Comparison of ENCODE assay signal across 18 cellular contexts in genomic region chr4:21192367-21192766, GRCh38.
"Had no signal": no experiment of that assay in that cellular context is flagged by ENCODE, and none has a peak within 500 bp of the region (broad histone marks: within the 10 kb centered on the region; RNA-seq: fewer than 3 reads in every experiment).

No MANE protein-coding gene starts in this region.

- ATAC-seq: effector memory CD8-positive, alpha-beta T cell; left ventricle myocardium superior; mucosa of descending colon; right lobe of liver had no signal

- H3K36me3 Mint-ChIP-seq: activated naive CD8-positive, alpha-beta T cell; memory B cell; naive B cell had no signal

- H3K27me3 ChIP-seq: ovary, right lobe of liver, stomach had no signal

- H3K27ac Mint-ChIP-seq: activated naive CD8-positive, alpha-beta T cell; effector memory CD8-positive, alpha-beta T cell; memory B cell; naive B cell had no signal

- H3K4me1 Mint-ChIP-seq: memory B cell, naive B cell had no signal

- H3K4me1 ChIP-seq: right lobe of liver, stomach had no signal

- H3K9me3 Mint-ChIP-seq: effector memory CD8-positive, alpha-beta T cell had no signal

- H3K4me3 ChIP-seq: mucosa of descending colon, ovary, right lobe of liver, stomach had no signal

- H3K27ac ChIP-seq: epithelial cell of prostate, ovary, right lobe of liver, stomach, WERI-Rb-1 had no signal

- H3K9me3 ChIP-seq: mucosa of descending colon, ovary, right lobe of liver, stomach had no signal

- DNase-seq: activated CD4-positive, alpha-beta T cell treated with anti-CD3 and anti-CD28 coated beads for 1 hour; amniotic stem cell; effector memory CD8-positive, alpha-beta T cell; foreskin melanocyte; head of caudate nucleus; left ventricle myocardium superior; mucosa of descending colon; naive B cell; ovary; right lobe of liver; small intestine; stimulated activated CD4-positive, alpha-beta T cell treated with anti-CD3 and anti-CD28 coated beads, Interleukin-4, amount 100 ng/mL, for 1 hour; stomach; trophoblast cell; WERI-Rb-1 had no signal

- H3K4me3 Mint-ChIP-seq: activated naive CD8-positive, alpha-beta T cell; effector memory CD8-positive, alpha-beta T cell; memory B cell; naive B cell had no signal

- H3K27me3 Mint-ChIP-seq: activated naive CD8-positive, alpha-beta T cell; effector memory CD8-positive, alpha-beta T cell; memory B cell; naive B cell had no signal

- H3K36me3 ChIP-seq: ovary, right lobe of liver, stomach, WERI-Rb-1 had no signal
